Comparison of ENCODE assay signal across 19 cellular contexts in genomic region chr3:186298876-186299275, GRCh38.
DNase-seq lines count a peak whose midpoint lies in the region; ATAC-seq and TF ChIP-seq lines count a peak whose summit lies in the region.
"Had no signal": no experiment of that assay in that cellular context is flagged by ENCODE, and none has a peak within 500 bp of the region (broad histone marks: within the 10 kb centered on the region; RNA-seq: fewer than 3 reads in every experiment).

No MANE protein-coding gene starts in this region.

- H3K4me3 Mint-ChIP-seq in type B pancreatic cell: no peak overlapping the region
- H3K4me3 Mint-ChIP-seq: activated naive CD8-positive, alpha-beta T cell treated with anti-CD3 and anti-CD28 coated beads, Interleukin-2, amount 50 U/mL, for 24 hours; central memory CD8-positive, alpha-beta T cell; natural killer cell had no signal

- H3K36me3 Mint-ChIP-seq in type B pancreatic cell: no peaks in the 10 kb centered on the region
- H3K36me3 Mint-ChIP-seq: natural killer cell had no signal

- TF ChIP-seq EP300 in sigmoid colon (IDR thresholded peaks at IDR 0.05): no peak

- intact Hi-C loops in sigmoid colon (cut with DNase I): no loop called here

- no peak overlapping the region for H2AFZ ChIP-seq in Karpas-422 (ENCODE audit: low read length)

- H3K36me3 ChIP-seq in Karpas-422 (ENCODE audit: insufficient read depth, low read length) (no peaks in the 10 kb centered on the region), sigmoid colon (peaks cover 0 to 12% (median 0%) of the 10 kb centered on the region in 4 donors)

- no peak overlapping the region for H3K27ac Mint-ChIP-seq in type B pancreatic cell
- H3K27ac Mint-ChIP-seq: activated naive CD8-positive, alpha-beta T cell treated with anti-CD3 and anti-CD28 coated beads, Interleukin-2, amount 50 U/mL, for 24 hours; natural killer cell had no signal

- H4K20me1 ChIP-seq in Karpas-422 (ENCODE audit: insufficient read depth, low read depth, low read length): no peaks in the 10 kb centered on the region

- H3K27me3 ChIP-seq in foreskin keratinocyte (peaks cover 66% of the 10 kb centered on the region), Karpas-422 (ENCODE audit: low read length) (no peaks in the 10 kb centered on the region), sigmoid colon (no peaks in the 10 kb centered on the region)

- H3K9me2 ChIP-seq in Karpas-422 (replicated peaks; ENCODE audit: insufficient read depth, low read length): no peaks in the 10 kb centered on the region

- peak; percentile 24 for ATAC-seq in foreskin keratinocyte
- ATAC-seq: activated naive CD8-positive, alpha-beta T cell treated with anti-CD3 and anti-CD28 coated beads, Interleukin-2, amount 50 U/mL, for 24 hours; natural killer cell had no signal

- H3K4me1 Mint-ChIP-seq in type B pancreatic cell (ENCODE audit: unreplicated experiment): no peaks in the 10 kb centered on the region
- H3K4me1 Mint-ChIP-seq: activated naive CD8-positive, alpha-beta T cell treated with anti-CD3 and anti-CD28 coated beads, Interleukin-2, amount 50 U/mL, for 24 hours; central memory CD8-positive, alpha-beta T cell; natural killer cell had no signal

- H3K4me1 ChIP-seq in foreskin keratinocyte (no peaks in the 10 kb centered on the region), Karpas-422 (ENCODE audit: low read length) (no peaks in the 10 kb centered on the region), sigmoid colon (peaks cover 0 to 6% (median 0%) of the 10 kb centered on the region in 4 donors)

- H3K4me3 ChIP-seq in Karpas-422 (ENCODE audit: low read length) (no peak overlapping the region), sigmoid colon (no peak overlapping the region)
- H3K4me3 ChIP-seq: SK-N-MC, stomach had no signal

- H3K9me3 ChIP-seq in Karpas-422 (ENCODE audit: low read length) (no peaks in the 10 kb centered on the region), sigmoid colon (no peaks in the 10 kb centered on the region)
- H3K9me3 ChIP-seq: stomach had no signal

- H3K27me3 Mint-ChIP-seq in type B pancreatic cell: peaks cover 30% of the 10 kb centered on the region
- H3K27me3 Mint-ChIP-seq: activated naive CD8-positive, alpha-beta T cell treated with anti-CD3 and anti-CD28 coated beads, Interleukin-2, amount 50 U/mL, for 24 hours; central memory CD8-positive, alpha-beta T cell had no signal

- no peak for TF ChIP-seq POLR2A in sigmoid colon (IDR thresholded peaks at IDR 0.05)

- TF ChIP-seq CTCF in foreskin keratinocyte (conservative IDR thresholded peaks at IDR 0.05) (no peak), type B pancreatic cell (conservative IDR thresholded peaks at IDR 0.05) (no peak), sigmoid colon (IDR thresholded peaks at IDR 0.05) (no peak)

- no peak overlapping the region for H3K4me2 ChIP-seq in Karpas-422 (ENCODE audit: low read depth, low read length, poor library complexity, severe bottlenecking)

- no peaks in the 10 kb centered on the region for H3K9me3 Mint-ChIP-seq in type B pancreatic cell
- H3K9me3 Mint-ChIP-seq: activated naive CD8-positive, alpha-beta T cell treated with anti-CD3 and anti-CD28 coated beads, Interleukin-2, amount 50 U/mL, for 24 hours; central memory CD8-positive, alpha-beta T cell; natural killer cell had no signal

- H3K27ac ChIP-seq in foreskin keratinocyte (no peak overlapping the region), Karpas-422 (ENCODE audit: low read length) (no peak overlapping the region), sigmoid colon (no peak overlapping the region)
- H3K27ac ChIP-seq: epithelial cell of prostate, SK-N-MC, stomach had no signal

- no peaks in the 10 kb centered on the region for H3K79me2 ChIP-seq in Karpas-422 (ENCODE audit: low read length)

- 55 to 69% methylated on average over 2 of the region's 2 CpGs for WGBS in sigmoid colon, 2 donors

- peak; percentile 47 for DNase-seq in AG20443 (ENCODE audit: low spot score)
- peak; percentile 18 for DNase-seq in EL
- DNase-seq in NCI-H510A treated with DMSO at 0.1 percent for 48 hours (lab: John Stamatoyannopoulos, UW): peak; percentile 50
- no peak for DNase-seq in foreskin keratinocyte
- DNase-seq in Karpas-422: no peak
- DNase-seq in type B pancreatic cell (ENCODE audit: extremely low spot score, unreplicated experiment): no peak
- no peak for DNase-seq in sigmoid colon
- DNase-seq in KG1 (lab: John Stamatoyannopoulos, UW): no peak
- DNase-seq: activated CD4-positive, alpha-beta T cell treated with anti-CD3 and anti-CD28 coated beads, Interleukin-2, amount 50 U/mL, for 48 hours; activated naive CD8-positive, alpha-beta T cell treated with anti-CD3 and anti-CD28 coated beads, Interleukin-2, amount 50 U/mL, for 24 hours; activated T-cell treated with anti-CD3 and anti-CD28 coated beads, Interleukin-2, amount 50 U/mL, for 48 hours; HCEC 1CT; natural killer cell; NCI-H1048; NCI-H2227 treated with DMSO at 0.1 percent for 48 hours; stomach had no signal

- H3K9ac ChIP-seq in Karpas-422 (ENCODE audit: low read length): no peak overlapping the region

Comparison
In these comparisons a context has a peak if more than half of its experiments do, and no peak if none do; other contexts are left out.
1. DNase-seq: peak in AG20443 (single experiment), EL (single experiment) and NCI-H510A treated with DMSO at 0.1 percent for 48 hours (single experiment); none in foreskin keratinocyte (0 of 2), Karpas-422 (single experiment), type B pancreatic cell (single experiment), sigmoid colon (single experiment) and KG1 (single experiment).